Comparison of ENCODE assay signal across 27 cellular contexts in the genomic region with DNA sequence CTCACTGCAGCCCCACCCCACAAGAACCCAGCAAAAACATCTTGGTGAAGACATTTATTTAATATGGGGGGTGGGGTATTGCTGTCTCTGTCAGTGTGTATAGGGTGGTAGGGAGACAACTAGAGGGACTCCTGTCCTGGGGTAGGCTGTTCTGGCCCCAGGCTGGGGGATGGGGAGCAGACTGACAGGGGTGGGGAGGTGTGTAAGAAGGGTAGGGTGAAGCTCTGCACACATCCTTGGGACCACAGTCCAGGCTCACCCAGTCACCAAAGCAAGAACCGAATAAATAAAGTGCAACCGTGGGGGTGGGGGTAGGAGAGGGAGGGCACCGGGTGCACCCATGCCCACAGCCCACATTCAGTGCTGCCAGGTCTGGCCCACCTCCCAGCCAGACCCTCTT.
"Had no signal": no experiment of that assay in that cellular context is flagged by ENCODE, and none has a peak within 500 bp of the region (broad histone marks: within the 10 kb centered on the region; RNA-seq: fewer than 3 reads in every experiment).

No MANE protein-coding gene starts in this region.

- H3K27ac Mint-ChIP-seq: stimulated activated effector memory CD8-positive, alpha-beta T cell treated with anti-CD3 and anti-CD28 coated beads, Interleukin-12 subunit alpha, Interleukin-12 subunit beta, amount 100 ng/mL, for 72 hours; stimulated activated memory B cell treated with anti-CD40 and anti-IgM and Interleukin-4, amounts not matched to agents 10 μg/mL and 1 μg/mL and 100 μg/mL, for 72 hours; stimulated activated naive B cell treated with anti-CD40 and anti-IgM and Interleukin-4, amounts not matched to agents 10 μg/mL and 1 μg/mL and 100 μg/mL, for 72 hours; stimulated activated naive CD8-positive, alpha-beta T cell treated with anti-CD3 and anti-CD28 coated beads, Interleukin-15, Interleukin-2, amounts not matched to agents 100 ng/mL and 50 ng/mL, for 24 hours; type B pancreatic cell had no signal

- H3K9me3 ChIP-seq: stomach, suprapubic skin, testis, thoracic aorta, thyroid gland, tibial artery, tibial nerve, transverse colon, upper lobe of left lung, upper lobe of right lung, uterus, vagina had no signal

- H3K27me3 ChIP-seq: stomach, suprapubic skin, testis, thyroid gland, tibial artery, tibial nerve, transverse colon, upper lobe of left lung, upper lobe of right lung, uterus, vagina had no signal

- DNase-seq: stimulated activated CD4-positive, alpha-beta T cell treated with anti-CD3 and anti-CD28 coated beads, Interleukin-2, amount 100 ng/mL, for 24 hours; stimulated activated CD4-positive, alpha-beta T cell treated with anti-CD3 and anti-CD28 coated beads, Interleukin-2, amount 100 ng/mL, for 48 hours; stimulated activated CD4-positive, alpha-beta T cell treated with anti-CD3 and anti-CD28 coated beads, Interleukin-4, amount 100 ng/mL, for 1 hour; stimulated activated CD4-positive, alpha-beta T cell treated with anti-CD3 and anti-CD28 coated beads, Interleukin-4, amount 100 ng/mL, for 24 hours; stimulated activated CD4-positive, alpha-beta T cell treated with anti-CD3 and anti-CD28 coated beads, Interleukin-4, amount 100 ng/mL, for 4 hours; stimulated activated CD8-positive, alpha-beta memory T cell treated with anti-CD3 and anti-CD28 coated beads, Interleukin-4, amount 100 ng/mL, for 48 hours; stimulated activated naive B cell treated with anti-CD40 and anti-IgM and Interleukin-4, amounts not matched to agents 10 μg/mL and 1 μg/mL and 100 μg/mL, for 72 hours; stimulated activated naive CD4-positive, alpha-beta T cell; stimulated activated naive CD4-positive, alpha-beta T cell treated with Interleukin-2 at 50 U/mL for 16 hours; stomach; substantia nigra; testis; thyroid gland; tibial artery; transverse colon; trophoblast cell; upper lobe of right lung; uterus had no signal

- H3K27ac ChIP-seq: stomach, suprapubic skin, testis, thoracic aorta, thyroid gland, tibial artery, tibial nerve, transverse colon, upper lobe of left lung, upper lobe of right lung, uterus, vagina had no signal

- ATAC-seq: stimulated activated effector memory CD8-positive, alpha-beta T cell treated with anti-CD3 and anti-CD28 coated beads, Interleukin-12 subunit alpha, Interleukin-12 subunit beta, amount 100 ng/mL, for 72 hours; stimulated activated memory B cell treated with anti-CD40 and anti-IgM and Interleukin-4, amounts not matched to agents 10 μg/mL and 1 μg/mL and 100 μg/mL, for 72 hours; stimulated activated naive B cell treated with anti-CD40 and anti-IgM and Interleukin-4, amounts not matched to agents 10 μg/mL and 1 μg/mL and 100 μg/mL, for 72 hours; upper lobe of right lung had no signal

- H3K27me3 Mint-ChIP-seq: stimulated activated memory B cell treated with anti-CD40 and anti-IgM and Interleukin-4, amounts not matched to agents 10 μg/mL and 1 μg/mL and 100 μg/mL, for 72 hours; stimulated activated naive B cell treated with anti-CD40 and anti-IgM and Interleukin-4, amounts not matched to agents 10 μg/mL and 1 μg/mL and 100 μg/mL, for 72 hours; stimulated activated naive CD8-positive, alpha-beta T cell treated with anti-CD3 and anti-CD28 coated beads, Interleukin-15, Interleukin-2, amounts not matched to agents 100 ng/mL and 50 ng/mL, for 24 hours; type B pancreatic cell had no signal

- H3K4me3 Mint-ChIP-seq: stimulated activated effector memory CD8-positive, alpha-beta T cell treated with anti-CD3 and anti-CD28 coated beads, Interleukin-12 subunit alpha, Interleukin-12 subunit beta, amount 100 ng/mL, for 72 hours; stimulated activated memory B cell treated with anti-CD40 and anti-IgM and Interleukin-4, amounts not matched to agents 10 μg/mL and 1 μg/mL and 100 μg/mL, for 72 hours; stimulated activated naive B cell treated with anti-CD40 and anti-IgM and Interleukin-4, amounts not matched to agents 10 μg/mL and 1 μg/mL and 100 μg/mL, for 72 hours; stimulated activated naive CD8-positive, alpha-beta T cell treated with anti-CD3 and anti-CD28 coated beads, Interleukin-15, Interleukin-2, amounts not matched to agents 100 ng/mL and 50 ng/mL, for 24 hours; type B pancreatic cell had no signal

- H3K4me1 Mint-ChIP-seq: stimulated activated effector memory CD8-positive, alpha-beta T cell treated with anti-CD3 and anti-CD28 coated beads, Interleukin-12 subunit alpha, Interleukin-12 subunit beta, amount 100 ng/mL, for 72 hours; stimulated activated memory B cell treated with anti-CD40 and anti-IgM and Interleukin-4, amounts not matched to agents 10 μg/mL and 1 μg/mL and 100 μg/mL, for 72 hours; stimulated activated naive B cell treated with anti-CD40 and anti-IgM and Interleukin-4, amounts not matched to agents 10 μg/mL and 1 μg/mL and 100 μg/mL, for 72 hours had no signal

- H3K4me3 ChIP-seq: stomach, suprapubic skin, testis, thoracic aorta, thyroid gland, tibial artery, tibial nerve, transverse colon, upper lobe of left lung, upper lobe of right lung, uterus, vagina had no signal

- H3K36me3 ChIP-seq: uterus had no signal

- H3K9me3 Mint-ChIP-seq: stimulated activated effector memory CD8-positive, alpha-beta T cell treated with anti-CD3 and anti-CD28 coated beads, Interleukin-12 subunit alpha, Interleukin-12 subunit beta, amount 100 ng/mL, for 72 hours; stimulated activated memory B cell treated with anti-CD40 and anti-IgM and Interleukin-4, amounts not matched to agents 10 μg/mL and 1 μg/mL and 100 μg/mL, for 72 hours; stimulated activated naive B cell treated with anti-CD40 and anti-IgM and Interleukin-4, amounts not matched to agents 10 μg/mL and 1 μg/mL and 100 μg/mL, for 72 hours; stimulated activated naive CD8-positive, alpha-beta T cell treated with anti-CD3 and anti-CD28 coated beads, Interleukin-15, Interleukin-2, amounts not matched to agents 100 ng/mL and 50 ng/mL, for 24 hours; type B pancreatic cell had no signal

- H3K4me1 ChIP-seq: stomach, suprapubic skin, testis, thyroid gland, tibial nerve, transverse colon, upper lobe of left lung, upper lobe of right lung, uterus, vagina had no signal
